8 cellular contexts compared by ENCODE assay signal in genomic region chr19:57916168-57916995, GRCh38. TPM values are rescaled to one million over a fixed set of nuclear protein-coding genes. Genes with fewer than 3 reads are reported as not detected.
DNase-seq lines count a peak whose midpoint lies in the region; ATAC-seq and TF ChIP-seq lines count a peak whose summit lies in the region.
"Not testable (repeated sequence)": the region's sequence is repeated elsewhere in the genome, so short reads cannot be mapped to it uniquely, and the experiment has no call there.

TSS of gene ZNF417 (minus strand) at chr19:57916592. CDS start at chr19:57916411, 181 bp downstream.

- ATAC-seq in HG03196 (IDR thresholded peaks at IDR 0.05; ENCODE audit: unreplicated experiment) (peak; percentile 95), activated B cell treated with CpG ODN at 0.5 μM for 24 hours (ENCODE audit: low read depth) (peak; percentile 97)
- peak; percentile 100 for ATAC-seq in central memory CD8-positive, alpha-beta T cell (replicated peaks; ENCODE audit: extremely low read depth, poor library complexity, severe bottlenecking)

- intact Hi-C loops in activated B cell treated with CpG ODN at 0.5 μM for 24 hours (cut with micrococcal nuclease): loop anchor here (1.0 kb wide), 5 partner anchors 28 to 170 kb away; partner anchors contain the start of genes ZNF256, ZNF606 and ZNF776

- DNase-seq in AG09319 (ENCODE audit: extremely low read depth, low read depth) (peak; percentile 83), NCI-H226 (peak; percentile 99), activated B cell treated with CpG ODN at 0.5 μM for 24 hours (peak; percentile 69), islet precursor cell (peak; percentile 98)
- peak; percentile 69 to 88 for DNase-seq in central memory CD8-positive, alpha-beta T cell (ENCODE audit: low spot score in 2 of 2)
- DNase-seq in stimulated activated CD4-positive, alpha-beta T cell treated with anti-CD3 and anti-CD28 coated beads, Interleukin-12 subunit alpha, Interleukin-12 subunit beta, amount 100 ng/mL, for 48 hours (ENCODE audit: low read depth in 2 of 3, low spot score in 1 of 3): peak; percentile 61 to 77 (median 73)

- not testable (repeated sequence) for H3K27me3 Mint-ChIP-seq in activated B cell treated with CpG ODN at 0.5 μM for 24 hours; central memory CD8-positive, alpha-beta T cell

- peak within 1 kb of the TSS; percentile 94 for H3K4me3 Mint-ChIP-seq in activated B cell treated with CpG ODN at 0.5 μM for 24 hours
- H3K4me3 Mint-ChIP-seq in central memory CD8-positive, alpha-beta T cell: peak within 1 kb of the TSS; percentile 94

- peak within 1 kb of the TSS; percentile 92 for H3K27ac Mint-ChIP-seq in activated B cell treated with CpG ODN at 0.5 μM for 24 hours
- peak within 1 kb of the TSS; percentile 98 for H3K27ac Mint-ChIP-seq in central memory CD8-positive, alpha-beta T cell (ENCODE audit: low read depth)

- TF ChIP-seq POLR2A in GM18951 (IDR thresholded peaks at IDR 0.05; ENCODE audit: extremely low read depth, insufficient read depth, insufficient read length): peak; percentile 61

- CTCF ChIA-PET in activated B cell treated with CpG ODN at 0.5 μM for 24 hours (lab: Charles Lee): interaction anchor here (1.3 kb wide), 1 partner anchor 279 kb away, joined by 3 read pairs; no protein-coding TSS in a partner anchor

- peak; percentile 44 for TF ChIP-seq CTCF in AG09319 (IDR thresholded peaks at IDR 0.05; ENCODE audit: low read depth, low read length)
- TF ChIP-seq CTCF in activated B cell treated with CpG ODN at 0.5 μM for 24 hours (IDR thresholded peaks at IDR 0.05): not testable (repeated sequence)

- peaks cover 46% of the 10 kb centered on the region for H3K36me3 Mint-ChIP-seq in activated B cell treated with CpG ODN at 0.5 μM for 24 hours (ENCODE audit: low read depth)
- H3K36me3 Mint-ChIP-seq in central memory CD8-positive, alpha-beta T cell (ENCODE audit: insufficient read depth): peaks cover 22% of the 10 kb centered on the region

- H3K9me3 Mint-ChIP-seq in activated B cell treated with CpG ODN at 0.5 μM for 24 hours: not testable (repeated sequence)
- H3K9me3 Mint-ChIP-seq in central memory CD8-positive, alpha-beta T cell: peaks cover 16% of the 10 kb centered on the region

- POLR2A ChIA-PET in activated B cell treated with CpG ODN at 0.5 μM for 24 hours (lab: Charles Lee): interaction anchor here (0.6 to 2.3 kb wide), 17 partner anchors 10 to 656 kb away, joined by 3 to 14 read pairs (median 4); partner anchors contain the start of genes ZNF154, ZNF274, ZNF329 and ZNF418

- peaks cover 34% of the 10 kb centered on the region for H3K4me1 Mint-ChIP-seq in activated B cell treated with CpG ODN at 0.5 μM for 24 hours
- H3K4me1 Mint-ChIP-seq in central memory CD8-positive, alpha-beta T cell: peaks cover 38% of the 10 kb centered on the region

- in situ Hi-C loops in GM18951 (cut with MboI; ENCODE audit: low sequenced_read_pairs, unreplicated experiment): not testable (repeated sequence)

RNA-seq across cellular contexts. Expression of gene ZNF417, which starts in this region (rescaled TPM):
- 27.2 and 29.0 TPM in 2 replicates for total RNA-seq in activated B cell treated with CpG ODN at 0.5 μM for 24 hours

Comparison
In these comparisons a context has a peak if more than half of its experiments do, and no peak if none do; other contexts are left out.
1. Peak in every context shown above with its lines: DNase-seq and ATAC-seq.